Comparison of ENCODE assay signal across 3 cellular contexts in the genomic region with DNA sequence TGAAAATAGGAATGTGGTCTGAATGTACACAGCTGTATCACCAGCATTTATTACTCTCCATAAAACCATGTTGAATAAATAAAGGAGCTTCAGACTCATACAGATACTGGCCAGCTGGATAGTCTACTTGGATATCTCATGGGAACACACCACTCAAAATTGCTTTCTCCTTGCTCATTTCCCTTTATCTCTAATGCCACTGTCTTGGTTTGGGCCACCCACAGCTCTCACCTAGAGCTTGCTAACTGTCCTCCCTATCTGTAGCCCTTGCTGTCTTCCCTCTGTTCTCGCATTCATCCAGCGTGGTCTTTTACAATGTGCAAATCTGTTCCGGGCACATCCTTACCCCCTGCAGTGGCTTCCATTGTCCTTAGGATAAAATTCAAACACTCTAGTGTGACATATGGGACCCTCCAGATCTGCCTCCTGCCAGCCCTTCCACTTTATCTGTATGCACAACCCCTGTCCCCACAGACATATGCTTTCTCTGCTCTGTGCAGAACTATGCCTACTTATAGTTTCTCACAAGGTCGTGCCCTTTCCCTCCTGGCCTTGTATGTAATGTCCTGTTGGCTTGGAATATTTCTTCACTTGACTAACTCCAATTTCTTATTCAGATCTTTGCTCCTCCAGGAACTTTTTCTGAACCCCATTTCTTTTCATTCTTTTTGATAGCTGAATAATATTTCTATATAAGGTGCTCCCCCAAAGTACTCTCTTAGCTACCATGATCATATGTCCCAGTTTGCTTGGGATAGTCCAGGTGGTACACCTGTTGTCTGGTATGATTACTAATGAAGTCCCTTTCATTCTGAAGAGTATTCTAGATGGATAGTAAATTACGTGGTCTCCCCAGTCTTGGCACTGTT.
TF ChIP-seq lines count a peak whose summit lies in the region.

No MANE protein-coding gene starts in this region.

TF ChIP-seq in SK-N-SH, 30 proteins besides CTCF, POLR2A, EP300 and RAD21:
- TF ChIP-seq, protein P1, sequence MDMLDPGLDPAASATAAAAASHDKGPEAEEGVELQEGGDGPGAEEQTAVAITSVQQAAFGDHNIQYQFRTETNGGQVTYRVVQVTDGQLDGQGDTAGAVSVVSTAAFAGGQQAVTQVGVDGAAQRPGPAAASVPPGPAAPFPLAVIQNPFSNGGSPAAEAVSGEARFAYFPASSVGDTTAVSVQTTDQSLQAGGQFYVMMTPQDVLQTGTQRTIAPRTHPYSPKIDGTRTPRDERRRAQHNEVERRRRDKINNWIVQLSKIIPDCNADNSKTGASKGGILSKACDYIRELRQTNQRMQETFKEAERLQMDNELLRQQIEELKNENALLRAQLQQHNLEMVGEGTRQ (IDR thresholded peaks at IDR 0.05; ENCODE audit: borderline replicate concordance, low read depth, low read length) = no peak
- TF ChIP-seq POLR2AphosphoS5 (IDR thresholded peaks at IDR 0.05; ENCODE audit: low read depth, low read length) = no peak
- no peak for TF ChIP-seq FOXJ3 (CRISPR knock-in tag; IDR thresholded peaks at IDR 0.05)
- no peak for TF ChIP-seq PBX3 (IDR thresholded peaks at IDR 0.05)
- no peak for TF ChIP-seq MEF2A (IDR thresholded peaks at IDR 0.05; ENCODE audit: borderline replicate concordance, low read depth)
- TF ChIP-seq, protein P2, sequence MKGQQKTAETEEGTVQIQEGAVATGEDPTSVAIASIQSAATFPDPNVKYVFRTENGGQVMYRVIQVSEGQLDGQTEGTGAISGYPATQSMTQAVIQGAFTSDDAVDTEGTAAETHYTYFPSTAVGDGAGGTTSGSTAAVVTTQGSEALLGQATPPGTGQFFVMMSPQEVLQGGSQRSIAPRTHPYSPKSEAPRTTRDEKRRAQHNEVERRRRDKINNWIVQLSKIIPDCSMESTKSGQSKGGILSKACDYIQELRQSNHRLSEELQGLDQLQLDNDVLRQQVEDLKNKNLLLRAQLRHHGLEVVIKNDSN (IDR thresholded peaks at IDR 0.05; ENCODE audit: borderline replicate concordance, low read depth) = no peak
- no peak for TF ChIP-seq FOSL2 (IDR thresholded peaks at IDR 0.05; ENCODE audit: borderline replicate concordance, low read depth)

TF ChIP-seq in SK-N-SH treated with all-trans-retinoic acid at 6 μM for 48 hours, 23 proteins besides CTCF, POLR2A, EP300 and RAD21:
- TF ChIP-seq TCF4 (CRISPR knock-in tag; IDR thresholded peaks at IDR 0.05; ENCODE audit: borderline replicate concordance) = no peak
- no peak for TF ChIP-seq OSR1 (CRISPR knock-in tag; IDR thresholded peaks at IDR 0.05)
- TF ChIP-seq BACH2 (CRISPR knock-in tag; IDR thresholded peaks at IDR 0.05; ENCODE audit: borderline replicate concordance) = no peak
- TF ChIP-seq ISL1 (CRISPR knock-in tag; IDR thresholded peaks at IDR 0.05) = no peak
- TF ChIP-seq GLIS3 (CRISPR knock-in tag; IDR thresholded peaks at IDR 0.05) = no peak
- TF ChIP-seq ZNF70 (CRISPR knock-in tag; IDR thresholded peaks at IDR 0.05) = no peak
- no peak for TF ChIP-seq ZC3H10 (CRISPR knock-in tag; IDR thresholded peaks at IDR 0.05)
- TF ChIP-seq ZFP3 (CRISPR knock-in tag; IDR thresholded peaks at IDR 0.05) = no peak
TF ChIP-seq in SK-N-SH treated with all-trans-retinoic acid at 6 μM for 48 hours: peak in this region for 0.

TF ChIP-seq in endothelial cell of umbilical vein, 7 proteins besides CTCF, POLR2A, EP300 and RAD21:
- no peak for TF ChIP-seq POLR2AphosphoS5 (IDR thresholded peaks at IDR 0.05; ENCODE audit: insufficient read depth, low read depth, low read length)
- TF ChIP-seq JUN (IDR thresholded peaks at IDR 0.05; ENCODE audit: borderline replicate concordance, insufficient read depth, insufficient read length, low read depth) = no peak
- TF ChIP-seq MYC (IDR thresholded peaks at IDR 0.05; ENCODE audit: low read depth, low read length) = no peak
- no peak for TF ChIP-seq MAX (IDR thresholded peaks at IDR 0.05; ENCODE audit: insufficient read depth, insufficient read length)
- TF ChIP-seq EZH2 (IDR thresholded peaks at IDR 0.05; ENCODE audit: borderline replicate concordance, low read depth, low read length, severe bottlenecking) = no peak
- TF ChIP-seq FOS (IDR thresholded peaks at IDR 0.05; ENCODE audit: borderline replicate concordance, insufficient read depth, low read length) = no peak
- no peak for TF ChIP-seq GATA2 (IDR thresholded peaks at IDR 0.05; ENCODE audit: insufficient read depth, insufficient read length, low read depth, low read length)
